Comparison of ENCODE assay signal across 33 cellular contexts in the genomic region with DNA sequence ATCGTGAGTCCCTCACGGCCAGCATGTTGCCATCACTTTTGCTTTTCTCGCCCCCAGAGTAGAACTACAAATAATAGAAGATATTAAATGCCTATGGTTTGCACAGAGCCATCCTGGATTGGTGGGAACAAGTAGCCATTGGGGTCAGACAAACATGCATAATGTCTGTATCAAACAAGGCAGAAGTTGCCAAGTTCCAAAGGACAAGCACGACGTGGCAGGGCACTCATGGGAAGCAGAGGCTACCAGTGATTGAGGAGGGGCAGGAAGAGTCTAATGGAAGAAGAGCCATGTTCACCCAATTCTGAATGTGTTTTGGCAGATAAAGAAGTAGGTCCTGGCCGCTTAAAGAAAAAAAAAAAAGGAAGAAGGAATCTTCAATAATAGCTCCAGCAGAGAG.
"Had no signal": no experiment of that assay in that cellular context is flagged by ENCODE, and none has a peak within 500 bp of the region (broad histone marks: within the 10 kb centered on the region; RNA-seq: fewer than 3 reads in every experiment).

No MANE protein-coding gene starts in this region.

- H3K9me3 ChIP-seq: MG63, SJCRH30 had no signal

- H3K27me3 Mint-ChIP-seq: T-cell had no signal

- H3K4me2 ChIP-seq: PC-9 had no signal

- H3K4me3 ChIP-seq: MG63, PC-9, SJCRH30, SK-N-MC had no signal

- DNase-seq: Kasumi-1, MG63, NCI-H1048, NCI-H1092 treated with DMSO at 0.1 percent for 48 hours, NCI-H1105 treated with DMSO at 0.1 percent for 48 hours, NCI-H1417, NCI-H1436, NCI-H146, NCI-H1694, NCI-H187, NCI-H1930, NCI-H2029 treated with DMSO at 0.1 percent for 48 hours, NCI-H2081 treated with DMSO at 0.1 percent for 48 hours, NCI-H2107, NCI-H2171, NCI-H226, NCI-H446 treated with DMSO at 0.1 percent for 48 hours, NCI-H510A, NCI-H524, NCI-H526, NCI-H69, NCI-H748 treated with DMSO at 0.1 percent for 48 hours, NCI-H82, PC-9, SHP77, SIG-M5, SJCRH30, T-cell had no signal

- H3K27me3 ChIP-seq: SJCRH30 had no signal

- H3K36me3 Mint-ChIP-seq: T-cell had no signal

- H3K27ac Mint-ChIP-seq: T-cell had no signal

- H3K4me1 Mint-ChIP-seq: T-cell had no signal

- H3K27ac ChIP-seq: PC-9, RWPE1, SJCRH30, SK-N-MC had no signal

- H3K4me1 ChIP-seq: SJCRH30 had no signal

- H3K4me3 Mint-ChIP-seq: T-cell had no signal

- H2AFZ ChIP-seq: PC-9 had no signal

- ATAC-seq: Panc1, Right ventricle myocardium inferior, SK-N-SH treated with all-trans-retinoic acid at 6 μM for 48 hours, T-cell had no signal

- H3K36me3 ChIP-seq: MG63, SJCRH30 had no signal
